Comparison of ENCODE assay signal across 8 cellular contexts in the genomic region with DNA sequence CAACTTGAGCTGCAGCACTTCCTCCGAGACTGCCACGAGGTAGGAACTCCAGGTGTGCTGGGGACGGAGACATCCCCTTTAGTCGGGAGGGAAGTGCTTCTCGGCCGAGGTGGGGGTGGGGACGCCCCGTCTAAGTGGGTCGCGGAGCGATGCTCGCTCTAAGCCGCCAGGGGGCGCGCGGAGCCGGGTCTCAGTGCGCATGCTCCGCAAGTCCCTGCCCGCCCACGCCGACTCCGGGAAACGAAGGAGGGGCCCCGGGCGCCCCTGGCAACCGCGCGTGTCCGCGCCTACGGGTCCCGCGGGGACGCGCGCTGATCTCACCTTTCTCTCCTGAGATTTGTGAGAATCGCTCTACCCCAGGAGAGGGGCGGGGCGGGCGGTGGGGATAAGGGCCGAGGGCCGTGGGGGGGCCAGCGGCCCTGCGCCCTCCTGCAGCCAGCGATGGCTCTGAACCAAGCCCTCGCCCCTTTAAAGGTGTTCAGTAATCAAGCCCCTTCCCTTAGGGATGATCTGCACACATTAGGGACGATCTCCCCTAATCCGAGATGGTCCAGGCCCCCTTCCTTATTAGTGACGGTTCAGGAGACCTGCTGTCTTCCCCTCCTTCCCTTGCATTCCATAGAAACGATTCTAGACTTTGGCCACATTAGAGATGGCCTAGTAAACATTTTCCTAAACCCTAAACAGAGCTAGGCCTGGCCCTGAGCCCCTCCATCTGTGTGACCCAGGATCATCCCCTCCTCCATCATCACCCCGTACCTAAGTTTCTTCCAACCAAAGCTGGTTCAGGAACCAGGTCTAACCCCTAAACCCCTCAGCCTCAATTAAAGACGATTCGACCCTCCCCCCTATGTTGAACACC. TPM values are rescaled to one million over a fixed set of nuclear protein-coding genes. Genes with fewer than 3 reads are reported as not detected.
DNase-seq lines count a peak whose midpoint lies in the region; ATAC-seq and TF ChIP-seq lines count a peak whose summit lies in the region.

No MANE protein-coding gene starts in this region.

- H3K27me3 ChIP-seq in esophagus (ENCODE audit: control insufficient read depth in 1 of 2, insufficient read depth in 2 of 2, low read length in 2 of 2) (no peaks in the 10 kb centered on the region), mucosa of stomach (ENCODE audit: control insufficient read depth, insufficient read depth, low read length) (peaks cover 6% of the 10 kb centered on the region)

- H3K4me3 Mint-ChIP-seq in IgD-negative memory B cell: peak overlapping the region; percentile 58 to 86 (median 66)

- H3K4me3 ChIP-seq in GM12864 (ENCODE audit: low read depth, low read length) (peak overlapping the region; percentile 22), OCI-LY7 (ENCODE audit: low read depth, low read length, poor library complexity, severe bottlenecking) (peak overlapping the region; percentile 61), esophagus (ENCODE audit: low read depth in 1 of 2, low read length in 2 of 2) (peak overlapping the region; percentile 33 to 38), mucosa of stomach (ENCODE audit: low read length) (no peak overlapping the region)

- no peak overlapping the region for H3K27ac ChIP-seq in OCI-LY7 (ENCODE audit: low read depth, low read length, poor library complexity, severe bottlenecking)
- no peak overlapping the region for H3K27ac ChIP-seq in esophagus (ENCODE audit: low read depth in 2 of 2, low read length in 1 of 2)

- no peaks in the 10 kb centered on the region for H3K36me3 Mint-ChIP-seq in IgD-negative memory B cell

- intact Hi-C loops in OCI-LY7 (cut with micrococcal nuclease; ENCODE audit: unreplicated experiment): loop anchor here (10.0 kb wide), 2 partner anchors 105 to 385 kb away; no protein-coding TSS in a partner anchor

- CTCF ChIA-PET in OCI-LY7 (lab: Charles Lee; ENCODE audit: unreplicated experiment): no interaction called here

- no peak for ATAC-seq in HG02870 (IDR thresholded peaks at IDR 0.05; ENCODE audit: unreplicated experiment)

- POLR2A ChIA-PET in OCI-LY7 (lab: Charles Lee): no interaction called here

- H3K27me3 Mint-ChIP-seq in IgD-negative memory B cell: peaks cover 30% of the 10 kb centered on the region

- peak overlapping the region; percentile 75 for H3K4me2 ChIP-seq in OCI-LY7 (ENCODE audit: low read length)

- H3K27ac Mint-ChIP-seq in IgD-negative memory B cell: peak overlapping the region in 2 of 3 donors; percentile 75 to 89

- peaks cover 19% of the 10 kb centered on the region for H3K4me1 ChIP-seq in OCI-LY7 (ENCODE audit: insufficient read depth, low read length, poor library complexity, severe bottlenecking)
- H3K4me1 ChIP-seq in esophagus (ENCODE audit: control insufficient read depth in 2 of 2, insufficient read depth in 2 of 2, low read length in 1 of 2): peaks cover 0 to 5% of the 10 kb centered on the region in 2 donors
- peaks cover 16% of the 10 kb centered on the region for H3K4me1 ChIP-seq in mucosa of stomach (ENCODE audit: control insufficient read depth, insufficient read depth, low read length)

- H3K9me3 Mint-ChIP-seq in IgD-negative memory B cell: peaks cover 0 to 7% (median 4%) of the 10 kb centered on the region in 3 donors

- DNase-seq in GM12864 (ENCODE audit: low read depth) (peak; percentile 39), OCI-LY7 (ENCODE audit: low spot score) (peak; percentile 92)
- DNase-seq in activated T-cell treated with anti-CD3 and anti-CD28 coated beads, Interleukin-2, amount 50 U/mL, for 1 hour: peak; percentile 94
- DNase-seq in stimulated activated CD8-positive, alpha-beta memory T cell treated with anti-CD3 and anti-CD28 coated beads, Interleukin-4, amount 100 ng/mL, for 1 hour (ENCODE audit: low read depth in 2 of 2, low spot score in 1 of 2): peak; percentile 73 to 82

- H3K9me2 ChIP-seq in OCI-LY7 (ENCODE audit: insufficient read depth, low read length): no peaks in the 10 kb centered on the region

- 3% methylated on average over 53 to 54 of the region's 54 CpGs for WGBS in esophagus, 2 donors

- peaks cover 5 to 13% (median 6%) of the 10 kb centered on the region in 3 donors for H3K4me1 Mint-ChIP-seq in IgD-negative memory B cell

- no peaks in the 10 kb centered on the region for H3K36me3 ChIP-seq in OCI-LY7 (ENCODE audit: insufficient read depth, low read length)
- no peaks in the 10 kb centered on the region for H3K36me3 ChIP-seq in esophagus (ENCODE audit: control insufficient read depth in 2 of 2, insufficient read depth in 2 of 2, low read length in 1 of 2)
- no peaks in the 10 kb centered on the region for H3K36me3 ChIP-seq in mucosa of stomach (ENCODE audit: control insufficient read depth, insufficient read depth, low read length)

- TF ChIP-seq CTCF in GM12864 (IDR thresholded peaks at IDR 0.05; ENCODE audit: low read depth, low read length, missing control alignments) (peak; percentile 98), OCI-LY7 (conservative IDR thresholded peaks at IDR 0.05; ENCODE audit: low read length) (peak; percentile 90)

- H2AFZ ChIP-seq in OCI-LY7 (ENCODE audit: low read length): peak overlapping the region; percentile 87; the same call in 1 of the 2 replicates

- H3K9me3 ChIP-seq in OCI-LY7 (ENCODE audit: low read length): no peaks in the 10 kb centered on the region
- H3K9me3 ChIP-seq in esophagus (ENCODE audit: control insufficient read depth in 2 of 2, insufficient read depth in 1 of 2, low read depth in 1 of 2, low read length in 1 of 2): peaks cover 0 to 4% of the 10 kb centered on the region in 2 donors
- H3K9me3 ChIP-seq in mucosa of stomach (ENCODE audit: control insufficient read depth, low read length): no peaks in the 10 kb centered on the region

- no peaks in the 10 kb centered on the region for H3K79me2 ChIP-seq in OCI-LY7 (ENCODE audit: insufficient read depth, low read depth, low read length)

- BruUV-seq in OCI-LY7 (replicated peaks; lab: Mats Ljungman, UMichigan): no TSS peak

- H3K9ac ChIP-seq in mucosa of stomach (ENCODE audit: low read length): peak overlapping the region; percentile 15

- no peaks in the 10 kb centered on the region for H4K20me1 ChIP-seq in OCI-LY7 (ENCODE audit: insufficient read depth, low read length)

RNA-seq across cellular contexts. Expression of gene SHKBP1, which starts 47.3 kb away (rescaled TPM):
- polyA plus RNA-seq in IgD-negative memory B cell (210 TPM), esophagus (10 to 100 TPM; 47.9 to 53.6 TPM)
- total RNA-seq in OCI-LY7 (2014; rRNA removed; shearing (Covaris generic)): 42.0 and 49.4 TPM in 2 replicates
- total RNA-seq in OCI-LY7 (2022): 115 and 130 TPM in 2 replicates

Comparison
In these comparisons a context has a peak if more than half of its experiments do, and no peak if none do; other contexts are left out.
1. DNase-seq: peak in every context shown above with its lines; median percentile 94 in activated T-cell treated with anti-CD3 and anti-CD28 coated beads, Interleukin-2, amount 50 U/mL, for 1 hour; 92 in OCI-LY7; 78 in stimulated activated CD8-positive, alpha-beta memory T cell treated with anti-CD3 and anti-CD28 coated beads, Interleukin-4, amount 100 ng/mL, for 1 hour; 39 in GM12864.